Comparison of ENCODE assay signal across 18 cellular contexts in genomic region chr11:102829671-102830070, GRCh38. TPM values are rescaled to one million over a fixed set of nuclear protein-coding genes. Genes with fewer than 3 reads are reported as not detected.
A peak's percentile ranks its signal among the peaks of the same experiment; 100 is the strongest.
DNase-seq lines count a peak whose midpoint lies in the region; ATAC-seq, FAIRE-seq and TF ChIP-seq lines count a peak whose summit lies in the region.
"Had no signal": no experiment of that assay in that cellular context is flagged by ENCODE, and none has a peak within 500 bp of the region (broad histone marks: within the 10 kb centered on the region; RNA-seq: fewer than 3 reads in every experiment).

No MANE protein-coding gene starts in this region.

- H3K27me3 Mint-ChIP-seq in WTC11 (ENCODE audit: low read depth): peaks cover 4% of the 10 kb centered on the region; the same call in 1 of the 2 replicates
- peaks cover 11% of the 10 kb centered on the region for H3K27me3 Mint-ChIP-seq in activated naive CD4-positive, alpha-beta T cell treated with anti-CD3 and anti-CD28 coated beads, Interleukin-2, amount 10 ng/mL, durations not matched to agents 7 days and 5 days

- H3K4me2 ChIP-seq in keratinocyte (ENCODE audit: control insufficient read depth, extremely low read depth, insufficient read depth, low read depth, low read length): peak overlapping the region; percentile 56
- H3K4me2 ChIP-seq: PC-9 had no signal

- no peak overlapping the region for H3K9ac ChIP-seq in keratinocyte (ENCODE audit: control insufficient read depth, extremely low read depth, insufficient read depth, low read length)

- peaks cover 11% of the 10 kb centered on the region for H3K4me1 Mint-ChIP-seq in WTC11
- H3K4me1 Mint-ChIP-seq in activated naive CD4-positive, alpha-beta T cell treated with anti-CD3 and anti-CD28 coated beads, Interleukin-2, amount 10 ng/mL, durations not matched to agents 7 days and 5 days: no peaks in the 10 kb centered on the region

- no peaks in the 10 kb centered on the region for H3K79me2 ChIP-seq in keratinocyte (ENCODE audit: control insufficient read depth, insufficient read depth, low read length)

- dilution Hi-C loops in keratinocyte (cut with MboI; ENCODE audit: extremely low pct_ligation_motif_present, low sequenced_read_pairs): no loop called here

- POLR2A ChIA-PET in WTC11 (lab: Charles Lee): no interaction called here

- DNase-seq in NCI-H2081 (lab: John Stamatoyannopoulos, UW) (peak; percentile 37 to 57), NCI-H2081 treated with DMSO at 0.1 percent for 48 hours (lab: John Stamatoyannopoulos, UW) (no peak), NCI-H69 (lab: John Stamatoyannopoulos, UW) (peak; percentile 91), WTC11 (ENCODE audit: low spot score) (no peak), keratinocyte (ENCODE audit: low read depth, low spot score) (no peak), GM20000 (ENCODE audit: low spot score) (no peak), frontal cortex (ENCODE audit: low spot score in 2 of 2) (no peak)
- no peak for DNase-seq in activated naive CD4-positive, alpha-beta T cell treated with anti-CD3 and anti-CD28 coated beads, Interleukin-2, amount 10 ng/mL, durations not matched to agents 7 days and 5 days
- DNase-seq: Caco-2; CD4-positive, alpha-beta T cell; GOT3; MV-4-11; NCI-H187 treated with DMSO at 0.1 percent for 48 hours; NCI-H2171 treated with DMSO at 0.1 percent for 48 hours; NCI-H446; PC-9; SW 1271 had no signal

- no peaks in the 10 kb centered on the region for H3K27me3 ChIP-seq in keratinocyte (ENCODE audit: control insufficient read depth, extremely low read depth, insufficient read depth, low read length)
- H3K27me3 ChIP-seq: SJSA1 had no signal

- ATAC-seq in WTC11: peak; percentile 34; the same call in 1 of the 2 replicates

- CTCF ChIA-PET in WTC11 (lab: Charles Lee): interaction anchor here (1.0 to 1.5 kb wide), 5 partner anchors 11 to 111 kb away, joined by 3 to 7 read pairs (median 4); no protein-coding TSS in a partner anchor
- CTCF ChIA-PET in activated naive CD4-positive, alpha-beta T cell treated with anti-CD3 and anti-CD28 coated beads, Interleukin-2, amount 10 ng/mL, durations not matched to agents 7 days and 5 days (lab: Charles Lee): no interaction called here

- no peak overlapping the region for H3K27ac Mint-ChIP-seq in WTC11
- no peak overlapping the region for H3K27ac Mint-ChIP-seq in activated naive CD4-positive, alpha-beta T cell treated with anti-CD3 and anti-CD28 coated beads, Interleukin-2, amount 10 ng/mL, durations not matched to agents 7 days and 5 days
- H3K27ac Mint-ChIP-seq: CD4-positive, alpha-beta T cell had no signal

- peaks cover 25% of the 10 kb centered on the region for H3K36me3 Mint-ChIP-seq in WTC11
- no peaks in the 10 kb centered on the region for H3K36me3 Mint-ChIP-seq in activated naive CD4-positive, alpha-beta T cell treated with anti-CD3 and anti-CD28 coated beads, Interleukin-2, amount 10 ng/mL, durations not matched to agents 7 days and 5 days

- no peak overlapping the region for H3K4me3 ChIP-seq in keratinocyte (ENCODE audit: control insufficient read depth in 2 of 3, extremely low read depth in 1 of 3, insufficient read depth in 2 of 3, low read depth in 1 of 3, low read length in 3 of 3)
- H3K4me3 ChIP-seq: PC-9, SJSA1 had no signal

- peaks cover 8% of the 10 kb centered on the region for H3K9me3 Mint-ChIP-seq in WTC11
- no peaks in the 10 kb centered on the region for H3K9me3 Mint-ChIP-seq in activated naive CD4-positive, alpha-beta T cell treated with anti-CD3 and anti-CD28 coated beads, Interleukin-2, amount 10 ng/mL, durations not matched to agents 7 days and 5 days

- peaks cover 18% of the 10 kb centered on the region for H3K4me1 ChIP-seq in keratinocyte (ENCODE audit: control insufficient read depth, extremely low read depth, insufficient read depth, low read length)
- H3K4me1 ChIP-seq: Caco-2, SJSA1 had no signal

- H4K20me1 ChIP-seq in keratinocyte (ENCODE audit: control insufficient read depth, extremely low read depth, insufficient read depth, low read length): no peaks in the 10 kb centered on the region

- H3K36me3 ChIP-seq in keratinocyte (ENCODE audit: control insufficient read depth in 2 of 2, extremely low read depth in 1 of 2, insufficient read depth in 2 of 2, low read length in 2 of 2): no peaks in the 10 kb centered on the region
- H3K36me3 ChIP-seq: SJSA1 had no signal

- peak overlapping the region; percentile 22 for H3K27ac ChIP-seq in keratinocyte (ENCODE audit: control insufficient read depth, insufficient read depth, low read length)
- H3K27ac ChIP-seq: PC-9, SJSA1 had no signal

- no peaks in the 10 kb centered on the region for H3K9me1 ChIP-seq in keratinocyte (ENCODE audit: control insufficient read depth, extremely low read depth, insufficient read depth, low read length)

- TF ChIP-seq CTCF in WTC11 (IDR thresholded peaks at IDR 0.05) (no peak), keratinocyte (optimal IDR thresholded peaks at IDR 0.05 in 1 of 3, IDR thresholded peaks at IDR 0.05 in 1 of 3, conservative IDR thresholded peaks at IDR 0.05 in 1 of 3; ENCODE audit: extremely low read depth in 1 of 3, insufficient read depth in 2 of 3, low read length in 3 of 3) (no peak), GM20000 (IDR thresholded peaks at IDR 0.05; ENCODE audit: extremely low read depth, missing control alignments) (no peak)

- H2AFZ ChIP-seq in keratinocyte (ENCODE audit: control insufficient read depth, low read length): peak overlapping the region; percentile 32
- H2AFZ ChIP-seq: PC-9 had no signal

- no peak overlapping the region for H3K4me3 Mint-ChIP-seq in WTC11
- H3K4me3 Mint-ChIP-seq in activated naive CD4-positive, alpha-beta T cell treated with anti-CD3 and anti-CD28 coated beads, Interleukin-2, amount 10 ng/mL, durations not matched to agents 7 days and 5 days: no peak overlapping the region
- H3K4me3 Mint-ChIP-seq: CD4-positive, alpha-beta T cell had no signal

- FAIRE-seq in keratinocyte (lab: Jason Lieb, UNC) (peak; percentile 94), frontal cortex (lab: Jason Lieb, UNC) (no peak)

- no peaks in the 10 kb centered on the region for H3K9me3 ChIP-seq in keratinocyte (ENCODE audit: control insufficient read depth, low read depth, low read length)
- H3K9me3 ChIP-seq: SJSA1 had no signal

TF ChIP-seq in WTC11, 78 proteins besides CTCF, POLR2A, EP300 and RAD21 (continues in another document):
- TF ChIP-seq RORB (CRISPR knock-in tag; IDR thresholded peaks at IDR 0.05) (no peak), ZSCAN18 (CRISPR knock-in tag; IDR thresholded peaks at IDR 0.05) (no peak)

RNA-seq across cellular contexts. Expression of gene MMP3, which starts 13.7 kb away (rescaled TPM):
- total RNA-seq in WTC11 (2021) (not detected in 3 replicates), frontal cortex (not detected)
- 2.4 to 35.1 TPM (median 8.3 TPM) in 3 replicates for polyA plus RNA-seq in keratinocyte
- 5.3 TPM for polyA plus RNA-seq in keratinocyte (2011; ENCODE audit: low read depth)
- 2.4 and 2.7 TPM in 2 replicates for polyA plus RNA-seq in keratinocyte (2011; cell fraction: cytosol; rRNA removed)
- polyA plus RNA-seq in keratinocyte (2011; cell fraction: nucleus; rRNA removed): 18.0 and 21.0 TPM in 2 replicates
- 1.5 and 3.1 TPM in 2 replicates for polyA plus RNA-seq in keratinocyte (2012; ENCODE audit: low replicate concordance)
- 3.3 to 14.3 TPM in 2 of 3 replicates, not detected in the other for polyA minus RNA-seq in keratinocyte
- polyA minus RNA-seq in keratinocyte (2011; cell fraction: cytosol; rRNA and poly(A)+ RNA removed): not detected
- polyA minus RNA-seq in keratinocyte (2011; cell fraction: nucleus; rRNA and poly(A)+ RNA removed): 4.3 and 12.1 TPM in 2 replicates
- total RNA-seq: Caco-2; CD4-positive, alpha-beta T cell; PC-9 had no signal

RNA-seq across cellular contexts. Expression of gene MMP1, which starts 31.7 kb away (rescaled TPM):
- 0.11 TPM in 1 of 3 replicates, not detected in the others for total RNA-seq in WTC11 (2021)
- 81.5 to 158 TPM (median 107 TPM) in 3 replicates for polyA plus RNA-seq in keratinocyte
- polyA plus RNA-seq in keratinocyte (2011; ENCODE audit: low read depth): 8.7 TPM
- 24.4 and 29.6 TPM in 2 replicates for polyA plus RNA-seq in keratinocyte (2011; cell fraction: cytosol; rRNA removed)
- polyA plus RNA-seq in keratinocyte (2011; cell fraction: nucleus; rRNA removed): 121 and 131 TPM in 2 replicates
- polyA plus RNA-seq in keratinocyte (2012; ENCODE audit: low replicate concordance): 14.7 and 75.0 TPM in 2 replicates
- 29.2 to 105 TPM (median 63.0 TPM) in 3 replicates for polyA minus RNA-seq in keratinocyte
- 20.9 TPM for polyA minus RNA-seq in keratinocyte (2011; cell fraction: cytosol; rRNA and poly(A)+ RNA removed)
- polyA minus RNA-seq in keratinocyte (2011; cell fraction: nucleus; rRNA and poly(A)+ RNA removed): 46.0 and 86.9 TPM in 2 replicates
- not detected for total RNA-seq in frontal cortex
- total RNA-seq: CD4-positive, alpha-beta T cell had no signal

RNA-seq across cellular contexts. Expression of gene MMP12, which starts 45.1 kb away (rescaled TPM):
- total RNA-seq in WTC11 (2021) (not detected in 3 replicates), frontal cortex (not detected)
- 0.05 to 0.28 TPM in 2 of 3 replicates, not detected in the other for polyA plus RNA-seq in keratinocyte
- polyA plus RNA-seq in keratinocyte (2011; ENCODE audit: low read depth): not detected
- 0.04 and 0.11 TPM in 2 replicates for polyA plus RNA-seq in keratinocyte (2011; cell fraction: cytosol; rRNA removed)
- polyA plus RNA-seq in keratinocyte (2011; cell fraction: nucleus; rRNA removed): 0.64 and 0.70 TPM in 2 replicates
- 0.06 TPM in 1 of 2 replicates, not detected in the other for polyA plus RNA-seq in keratinocyte (2012; ENCODE audit: low replicate concordance)
- 0.10 TPM in 1 of 3 replicates, not detected in the others for polyA minus RNA-seq in keratinocyte
- not detected for polyA minus RNA-seq in keratinocyte (2011; cell fraction: cytosol; rRNA and poly(A)+ RNA removed)
- polyA minus RNA-seq in keratinocyte (2011; cell fraction: nucleus; rRNA and poly(A)+ RNA removed): 0.32 TPM in 1 of 2 replicates, not detected in the other
- total RNA-seq: Caco-2; CD4-positive, alpha-beta T cell; PC-9 had no signal

RNA-seq across cellular contexts. Expression of gene MMP10, which starts 49.2 kb away (rescaled TPM):
- total RNA-seq in WTC11 (2021) (not detected in 3 replicates), frontal cortex (not detected)
- 19.1 to 45.7 TPM (median 44.4 TPM) in 3 replicates for polyA plus RNA-seq in keratinocyte
- polyA plus RNA-seq in keratinocyte (2011; ENCODE audit: low read depth): 1.5 TPM
- polyA plus RNA-seq in keratinocyte (2011; cell fraction: cytosol; rRNA removed): 8.7 and 15.4 TPM in 2 replicates
- polyA plus RNA-seq in keratinocyte (2011; cell fraction: nucleus; rRNA removed): 69.5 and 76.6 TPM in 2 replicates
- polyA plus RNA-seq in keratinocyte (2012; ENCODE audit: low replicate concordance): 1.5 and 25.6 TPM in 2 replicates
- 5.1 to 16.0 TPM (median 6.3 TPM) in 3 replicates for polyA minus RNA-seq in keratinocyte
- 10.0 TPM for polyA minus RNA-seq in keratinocyte (2011; cell fraction: cytosol; rRNA and poly(A)+ RNA removed)
- 17.3 and 51.0 TPM in 2 replicates for polyA minus RNA-seq in keratinocyte (2011; cell fraction: nucleus; rRNA and poly(A)+ RNA removed)
- total RNA-seq: CD4-positive, alpha-beta T cell; PC-9 had no signal

Comparison
In these comparisons a context has a peak if more than half of its experiments do, and no peak if none do; other contexts are left out.
1. DNase-seq: peak in NCI-H2081 (2 of 2) and NCI-H69 (single experiment); none in NCI-H2081 treated with DMSO at 0.1 percent for 48 hours (single experiment), WTC11 (single experiment), keratinocyte (single experiment), GM20000 (single experiment), frontal cortex (0 of 2) and activated naive CD4-positive, alpha-beta T cell treated with anti-CD3 and anti-CD28 coated beads, Interleukin-2, amount 10 ng/mL, durations not matched to agents 7 days and 5 days (single experiment).